10 cellular contexts compared by ENCODE assay signal in genomic region chr3:157061271-157061670, GRCh38.
A peak's percentile ranks its signal among the peaks of the same experiment; 100 is the strongest.
DNase-seq lines count a peak whose midpoint lies in the region.
"Had no signal": no experiment of that assay in that cellular context is flagged by ENCODE, and none has a peak within 500 bp of the region (broad histone marks: within the 10 kb centered on the region; RNA-seq: fewer than 3 reads in every experiment).

No MANE protein-coding gene starts in this region.

- DNase-seq in NCI-H1694 treated with DMSO at 0.1 percent for 48 hours (lab: John Stamatoyannopoulos, UW) = peak; percentile 20
- DNase-seq in NCI-H1694 (lab: John Stamatoyannopoulos, UW) = no peak
- DNase-seq in NCI-H2171 treated with DMSO at 0.1 percent for 48 hours (lab: John Stamatoyannopoulos, UW) = peak; percentile 98
- DNase-seq in NCI-H69 (lab: John Stamatoyannopoulos, UW) = peak; percentile 23
- no peak for DNase-seq in activated CD4-positive, alpha-beta T cell treated with anti-CD3 and anti-CD28 coated beads, Interleukin-2, amount 50 U/mL, for 4 hours
- DNase-seq in AG20443 (ENCODE audit: low spot score) = no peak
- DNase-seq in stimulated activated CD4-positive, alpha-beta T cell treated with anti-CD3 and anti-CD28 coated beads, Interleukin-4, amount 100 ng/mL, for 24 hours = no peak
- DNase-seq: CD4-positive, alpha-beta memory T cell; DMS53; H9 had no signal

Comparison
In these comparisons a context has a peak if more than half of its experiments do, and no peak if none do; other contexts are left out.
1. DNase-seq: peak in NCI-H1694 treated with DMSO at 0.1 percent for 48 hours (single experiment), NCI-H2171 treated with DMSO at 0.1 percent for 48 hours (single experiment) and NCI-H69 (single experiment); none in NCI-H1694 (single experiment), activated CD4-positive, alpha-beta T cell treated with anti-CD3 and anti-CD28 coated beads, Interleukin-2, amount 50 U/mL, for 4 hours (0 of 2), AG20443 (single experiment) and stimulated activated CD4-positive, alpha-beta T cell treated with anti-CD3 and anti-CD28 coated beads, Interleukin-4, amount 100 ng/mL, for 24 hours (single experiment).